ENCODE assay signal across 23 cellular contexts in genomic region chr10:82221750-82222149, GRCh38.
DNase-seq lines count a peak whose midpoint lies in the region; ATAC-seq, FAIRE-seq and TF ChIP-seq lines count a peak whose summit lies in the region.
"Had no signal": no experiment of that assay in that cellular context is flagged by ENCODE, and none has a peak within 500 bp of the region (broad histone marks: within the 10 kb centered on the region; RNA-seq: fewer than 3 reads in every experiment).

No MANE protein-coding gene starts in this region.

- POLR2A ChIA-PET in H1 (lab: Charles Lee; ENCODE audit: partially characterized antibody), result no interaction called here

- H3K4me3 ChIP-seq in GM23338 (no peak overlapping the region), H1 (ENCODE audit: extremely low read depth in 1 of 4, insufficient read depth in 2 of 4, low read depth in 3 of 4, low read length in 4 of 4) (no peak overlapping the region), neural progenitor cell (no peak overlapping the region)
- H3K4me3 ChIP-seq: esophagus squamous epithelium had no signal

- no peaks in the 10 kb centered on the region for H3K79me1 ChIP-seq in H1 (ENCODE audit: low read depth, low read length)

- no peaks in the 10 kb centered on the region for H3K9me3 ChIP-seq in H1 (ENCODE audit: insufficient read depth in 2 of 2, low read depth in 1 of 2, low read length in 1 of 2)
- H3K9me3 ChIP-seq in neural progenitor cell (ENCODE audit: low read depth), result no peaks in the 10 kb centered on the region
- H3K9me3 ChIP-seq: esophagus squamous epithelium had no signal

- H3K9ac ChIP-seq in H1 (replicated peaks in 1 of 4; ENCODE audit: extremely low read depth in 1 of 4, low read depth in 3 of 4, low read length in 3 of 4) (no peak overlapping the region), neural progenitor cell (no peak overlapping the region)

- CTCF ChIA-PET in H1 (lab: Charles Lee; ENCODE audit: partially characterized antibody) (interaction anchor here (0.7 to 1.8 kb wide), 3 partner anchors 13 to 154 kb away, joined by 3 to 6 read pairs (median 4); no protein-coding TSS in a partner anchor), Calu3 (lab: Charles Lee) (no interaction called here)

- H3F3A ChIP-seq in GM23338 (replicated peaks; ENCODE audit: low read depth) (no peaks in the 10 kb centered on the region), neural progenitor cell (ENCODE audit: low read depth) (no peaks in the 10 kb centered on the region)

- TF ChIP-seq POLR2A in H1 (IDR thresholded peaks at IDR 0.05; ENCODE audit: control extremely low read depth in 1 of 2, low read depth in 2 of 2, low read length in 2 of 2), result no peak

- H2BK15ac ChIP-seq in H1 (ENCODE audit: low read length), result no peak overlapping the region

- H2AFZ ChIP-seq in GM23338 (no peak overlapping the region), H1 (ENCODE audit: low read length) (no peak overlapping the region), neural progenitor cell (replicated peaks) (no peak overlapping the region)

- H3K4me3 Mint-ChIP-seq in GM23338, result no peak overlapping the region
- H3K4me3 Mint-ChIP-seq in neural progenitor cell, result no peak overlapping the region
- H3K4me3 Mint-ChIP-seq in Calu3 (ENCODE audit: low read depth, unreplicated experiment), result no peak overlapping the region
- H3K4me3 Mint-ChIP-seq: activated naive CD8-positive, alpha-beta T cell treated with anti-CD3 and anti-CD28 coated beads, Interleukin-2, amount 50 U/mL, for 24 hours; brain; effector memory CD8-positive, alpha-beta T cell; nephron progenitor cell; stimulated activated naive CD8-positive, alpha-beta T cell treated with anti-CD3 and anti-CD28 coated beads, Interleukin-15, amount 100 ng/mL, for 72 hours had no signal

- DNase-seq in GM23338 (ENCODE audit: low spot score), result peak; percentile 49
- peak; percentile 39 for DNase-seq in NCI-H69 (lab: John Stamatoyannopoulos, UW)
- no peak for DNase-seq in H1 (ENCODE audit: low read depth in 1 of 2, low spot score in 2 of 2)
- peak; percentile 23 for DNase-seq in neural progenitor cell (ENCODE audit: low spot score)
- no peak for DNase-seq in Calu3
- DNase-seq in NCI-H526 treated with DMSO at 0.1 percent for 48 hours (lab: John Stamatoyannopoulos, UW), result no peak
- no peak for DNase-seq in putamen (ENCODE audit: low spot score)
- DNase-seq: activated CD4-positive, alpha-beta T cell treated with anti-CD3 and anti-CD28 coated beads, Interleukin-2, amount 50 U/mL, for 1 hour; activated CD8-positive, alpha-beta memory T cell treated with anti-CD3 and anti-CD28 coated beads, Interleukin-2, amount 50 U/mL, for 4 hours; activated effector memory CD4-positive, alpha-beta T cell treated with Interleukin-2 at 50 U/mL for 16 hours; activated naive CD8-positive, alpha-beta T cell treated with anti-CD3 and anti-CD28 coated beads, Interleukin-2, amount 50 U/mL, for 24 hours; effector memory CD8-positive, alpha-beta T cell; esophagus squamous epithelium; IMR-90; NCI-H1694; NCI-H2227 treated with DMSO at 0.1 percent for 48 hours; nephron progenitor cell; Right ventricle myocardium superior; stimulated activated CD4-positive, alpha-beta T cell treated with anti-CD3 and anti-CD28 coated beads, Interleukin-4, amount 100 ng/mL, for 1 hour; stimulated activated naive CD8-positive, alpha-beta T cell treated with anti-CD3 and anti-CD28 coated beads, Interleukin-15, amount 100 ng/mL, for 72 hours; trophoblast cell had no signal

- peak; percentile 31 to 74 for TF ChIP-seq CTCF in GM23338 (conservative IDR thresholded peaks at IDR 0.05; ENCODE audit: low read depth in 2 of 2)
- peak; percentile 43 to 64 (median 47) for TF ChIP-seq CTCF in H1 (IDR thresholded peaks at IDR 0.05; ENCODE audit: control extremely low read depth in 1 of 3, insufficient read depth in 1 of 3, low read depth in 1 of 3, low read length in 3 of 3)
- TF ChIP-seq CTCF in neural progenitor cell (IDR thresholded peaks at IDR 0.05), result peak; percentile 40
- TF ChIP-seq CTCF in Calu3 (IDR thresholded peaks at IDR 0.05; ENCODE audit: unreplicated experiment), result no peak

- intact Hi-C loops in Calu3 (cut with micrococcal nuclease; ENCODE audit: unreplicated experiment), result no loop called here

- no peak overlapping the region for H3K18ac ChIP-seq in H1 (ENCODE audit: extremely low read depth, low read length)

- no peak overlapping the region for H2BK120ac ChIP-seq in H1 (replicated peaks; ENCODE audit: low read depth, low read length)

- no peak overlapping the region; the same call in 1 of the 2 replicates for H2AK5ac ChIP-seq in H1 (ENCODE audit: low read depth, low read length)

- FAIRE-seq in H1 (lab: Jason Lieb, UNC), result peak; percentile 82

- ATAC-seq in GM23338, result peak; percentile 95
- ATAC-seq: activated naive CD8-positive, alpha-beta T cell treated with anti-CD3 and anti-CD28 coated beads, Interleukin-2, amount 50 U/mL, for 24 hours; effector memory CD8-positive, alpha-beta T cell; stimulated activated naive CD8-positive, alpha-beta T cell treated with anti-CD3 and anti-CD28 coated beads, Interleukin-15, amount 100 ng/mL, for 72 hours had no signal

- no peak overlapping the region for H2BK20ac ChIP-seq in H1 (ENCODE audit: low read length)

- no peak overlapping the region for H3K14ac ChIP-seq in H1 (ENCODE audit: insufficient read length)

- peaks cover 8% of the 10 kb centered on the region for H3K4me1 ChIP-seq in GM23338 (ENCODE audit: insufficient read depth)
- no peaks in the 10 kb centered on the region for H3K4me1 ChIP-seq in H1 (replicated peaks in 1 of 4; ENCODE audit: control insufficient read depth in 3 of 4, insufficient read depth in 4 of 4, low read length in 3 of 4)
- H3K4me1 ChIP-seq in neural progenitor cell, result no peaks in the 10 kb centered on the region
- H3K4me1 ChIP-seq: esophagus squamous epithelium had no signal

- H3K36me3 Mint-ChIP-seq in GM23338 (ENCODE audit: low read depth) (no peaks in the 10 kb centered on the region), neural progenitor cell (no peaks in the 10 kb centered on the region), Calu3 (ENCODE audit: insufficient read depth, unreplicated experiment) (peaks cover 3% of the 10 kb centered on the region)
- H3K36me3 Mint-ChIP-seq: brain had no signal

- H3K9me2 ChIP-seq in GM23338 (ENCODE audit: insufficient read depth), result no peaks in the 10 kb centered on the region

- no TSS peak for BruUV-seq in Calu3 (replicated peaks; lab: Mats Ljungman, UMichigan)

- H4K91ac ChIP-seq in H1 (replicated peaks; ENCODE audit: insufficient read length, low read length), result no peak overlapping the region

- H3K23ac ChIP-seq in H1 (ENCODE audit: insufficient read length), result no peak overlapping the region

- no peak overlapping the region for H3K4ac ChIP-seq in H1 (replicated peaks; ENCODE audit: insufficient read length, low read depth, low read length)

- TF ChIP-seq RAD21 in H1 (IDR thresholded peaks at IDR 0.05 in 1 of 2, conservative IDR thresholded peaks at IDR 0.05 in 1 of 2; ENCODE audit: low read depth in 2 of 2, low read length in 2 of 2), result peak; percentile 80 to 87

- H3K36me3 ChIP-seq in GM23338 (ENCODE audit: insufficient read depth) (no peaks in the 10 kb centered on the region), H1 (ENCODE audit: control insufficient read depth in 2 of 4, insufficient read depth in 4 of 4, low read length in 3 of 4) (no peaks in the 10 kb centered on the region), neural progenitor cell (no peaks in the 10 kb centered on the region)
- H3K36me3 ChIP-seq: esophagus squamous epithelium had no signal

- H2BK12ac ChIP-seq in H1 (ENCODE audit: low read depth, low read length), result no peak overlapping the region

- H3K27ac ChIP-seq in GM23338 (ENCODE audit: low read depth) (no peak overlapping the region), H1 (ENCODE audit: low read depth, low read length) (no peak overlapping the region), neural progenitor cell (no peak overlapping the region)
- H3K27ac ChIP-seq: esophagus squamous epithelium had no signal

- H3K23me2 ChIP-seq in H1 (ENCODE audit: low read depth, low read length), result no peaks in the 10 kb centered on the region; the same call in 1 of the 2 replicates

- H4K5ac ChIP-seq in H1 (ENCODE audit: insufficient read length, low read depth, low read length), result no peak overlapping the region

- H3K9me3 Mint-ChIP-seq in GM23338 (no peaks in the 10 kb centered on the region), neural progenitor cell (no peaks in the 10 kb centered on the region), Calu3 (ENCODE audit: low read depth, unreplicated experiment) (no peaks in the 10 kb centered on the region)
- H3K9me3 Mint-ChIP-seq: activated naive CD8-positive, alpha-beta T cell treated with anti-CD3 and anti-CD28 coated beads, Interleukin-2, amount 50 U/mL, for 24 hours; brain; nephron progenitor cell had no signal

- peaks cover 14% of the 10 kb centered on the region; the same call in 2 of the 3 replicates for H3K4me1 Mint-ChIP-seq in GM23338
- no peaks in the 10 kb centered on the region for H3K4me1 Mint-ChIP-seq in neural progenitor cell
- H3K4me1 Mint-ChIP-seq in Calu3 (ENCODE audit: low read depth, unreplicated experiment), result no peaks in the 10 kb centered on the region
- H3K4me1 Mint-ChIP-seq: activated naive CD8-positive, alpha-beta T cell treated with anti-CD3 and anti-CD28 coated beads, Interleukin-2, amount 50 U/mL, for 24 hours; nephron progenitor cell; stimulated activated naive CD8-positive, alpha-beta T cell treated with anti-CD3 and anti-CD28 coated beads, Interleukin-15, amount 100 ng/mL, for 72 hours had no signal

- no peak overlapping the region for H3K56ac ChIP-seq in H1 (replicated peaks; ENCODE audit: insufficient read length, low read depth, low read length)

- H3K27me3 Mint-ChIP-seq in GM23338 (ENCODE audit: insufficient read depth, low read depth, poor library complexity) (no peaks in the 10 kb centered on the region), neural progenitor cell (ENCODE audit: insufficient read depth, low read depth) (no peaks in the 10 kb centered on the region), Calu3 (ENCODE audit: unreplicated experiment) (no peaks in the 10 kb centered on the region)
- H3K27me3 Mint-ChIP-seq: activated naive CD8-positive, alpha-beta T cell treated with anti-CD3 and anti-CD28 coated beads, Interleukin-2, amount 50 U/mL, for 24 hours; effector memory CD8-positive, alpha-beta T cell; progenitor cell of endocrine pancreas; stimulated activated naive CD8-positive, alpha-beta T cell treated with anti-CD3 and anti-CD28 coated beads, Interleukin-15, amount 100 ng/mL, for 72 hours had no signal

- H4K20me1 ChIP-seq in GM23338 (replicated peaks; ENCODE audit: insufficient read depth) (no peaks in the 10 kb centered on the region), H1 (replicated peaks in 1 of 2; ENCODE audit: control insufficient read depth in 1 of 2, insufficient read depth in 2 of 2, low read length in 2 of 2) (no peaks in the 10 kb centered on the region), neural progenitor cell (ENCODE audit: low read depth) (no peaks in the 10 kb centered on the region)

- H2BK5ac ChIP-seq in H1 (ENCODE audit: low read depth, low read length), result no peak overlapping the region

- no peak for TF ChIP-seq EP300 in H1 (IDR thresholded peaks at IDR 0.05; ENCODE audit: borderline replicate concordance in 1 of 2, low read depth in 2 of 2, low read length in 2 of 2)

- no peak overlapping the region for H4K8ac ChIP-seq in H1 (ENCODE audit: extremely low read depth, insufficient read depth, low read length)

- no peak overlapping the region for H3K4me2 ChIP-seq in GM23338
- H3K4me2 ChIP-seq in H1 (ENCODE audit: insufficient read depth in 1 of 2, low read depth in 2 of 2, low read length in 2 of 2), result no peak overlapping the region
- H3K4me2 ChIP-seq in neural progenitor cell, result no peak overlapping the region

- H3K79me2 ChIP-seq in GM23338 (replicated peaks; ENCODE audit: insufficient read depth), result no peaks in the 10 kb centered on the region
- H3K79me2 ChIP-seq in H1 (ENCODE audit: control insufficient read depth in 1 of 2, insufficient read depth in 2 of 2, low read length in 2 of 2), result no peaks in the 10 kb centered on the region
- H3K79me2 ChIP-seq in neural progenitor cell (ENCODE audit: low read depth), result no peaks in the 10 kb centered on the region

- 62% methylated on average over 2 of the region's 2 CpGs; no CpG with 5 or more reads in 1 of the 2 experiments for WGBS in H1 (ENCODE audit: extremely low coverage in 1 of 2, insufficient coverage in 1 of 2, insufficient read length in 1 of 2, insufficient replicate concordance in 2 of 2, low coverage in 1 of 2, low lambda C conversion rate in 2 of 2, missing lambda C conversion rate in 1 of 2), 2 experiments

- H3K27me3 ChIP-seq in GM23338 (ENCODE audit: insufficient read depth), result no peaks in the 10 kb centered on the region
- no peaks in the 10 kb centered on the region for H3K27me3 ChIP-seq in H1 (replicated peaks in 1 of 4; ENCODE audit: control insufficient read depth in 3 of 4, extremely low read depth in 1 of 4, insufficient read depth in 3 of 4, low read length in 3 of 4)
- H3K27me3 ChIP-seq in neural progenitor cell, result no peaks in the 10 kb centered on the region
- H3K27me3 ChIP-seq: esophagus squamous epithelium had no signal

- no peak overlapping the region for H3K27ac Mint-ChIP-seq in GM23338
- no peak overlapping the region for H3K27ac Mint-ChIP-seq in neural progenitor cell
- H3K27ac Mint-ChIP-seq in Calu3 (ENCODE audit: unreplicated experiment), result no peak overlapping the region
- H3K27ac Mint-ChIP-seq: activated naive CD8-positive, alpha-beta T cell treated with anti-CD3 and anti-CD28 coated beads, Interleukin-2, amount 50 U/mL, for 24 hours; effector memory CD8-positive, alpha-beta T cell; nephron progenitor cell; progenitor cell of endocrine pancreas; stimulated activated naive CD8-positive, alpha-beta T cell treated with anti-CD3 and anti-CD28 coated beads, Interleukin-15, amount 100 ng/mL, for 72 hours had no signal

Comparison
In these comparisons a context has a peak if more than half of its experiments do, and no peak if none do; other contexts are left out.
1. DNase-seq: peak in GM23338 (single experiment), NCI-H69 (single experiment) and neural progenitor cell (single experiment); none in H1 (0 of 2), Calu3 (single experiment), NCI-H526 treated with DMSO at 0.1 percent for 48 hours (single experiment) and putamen (single experiment).